In genomic region chr16:63422633-63423032, GRCh38 we compare ENCODE assay signal across 16 cellular contexts.
DNase-seq lines count a peak whose midpoint lies in the region; ATAC-seq lines count a peak whose summit lies in the region.
"Had no signal": no experiment of that assay in that cellular context is flagged by ENCODE, and none has a peak within 500 bp of the region (broad histone marks: within the 10 kb centered on the region; RNA-seq: fewer than 3 reads in every experiment).

No MANE protein-coding gene starts in this region.

- in situ Hi-C loops in G401 (cut with HindIII; ENCODE audit: low sequenced_read_pairs) = no loop called here

- DNase-seq in G401 (ENCODE audit: low spot score) = peak; percentile 37
- DNase-seq in NCI-H1694 treated with DMSO at 0.1 percent for 48 hours (lab: John Stamatoyannopoulos, UW) = peak; percentile 86
- DNase-seq in NCI-H82 treated with DMSO at 0.1 percent for 48 hours (lab: John Stamatoyannopoulos, UW; ENCODE audit: unreplicated experiment) = peak; percentile 41
- peak; percentile 5 for DNase-seq in left kidney (ENCODE audit: low read depth, low spot score)
- no peak for DNase-seq in activated CD8-positive, alpha-beta memory T cell treated with anti-CD3 and anti-CD28 coated beads, Interleukin-2, amount 50 U/mL, for 4 hours
- no peak for DNase-seq in activated CD4-positive, CD25-positive, alpha-beta regulatory T cell (lab: John Stamatoyannopoulos, UW)
- DNase-seq: C1 segment of cervical spinal cord; Calu3; CD4-positive, alpha-beta T cell; DMS153; DMS79 treated with DMSO at 0.1 percent for 48 hours; EL; GDM1; HCEC 1CT; HFFc6 had no signal

- ATAC-seq in HG03520 (IDR thresholded peaks at IDR 0.05; ENCODE audit: unreplicated experiment) = no peak

Comparison
In these comparisons a context has a peak if more than half of its experiments do, and no peak if none do; other contexts are left out.
1. DNase-seq: peak in G401 (single experiment), NCI-H1694 treated with DMSO at 0.1 percent for 48 hours (single experiment), NCI-H82 treated with DMSO at 0.1 percent for 48 hours (single experiment) and left kidney (single experiment); none in activated CD8-positive, alpha-beta memory T cell treated with anti-CD3 and anti-CD28 coated beads, Interleukin-2, amount 50 U/mL, for 4 hours (single experiment) and activated CD4-positive, CD25-positive, alpha-beta regulatory T cell (0 of 4).